21 cellular contexts compared by ENCODE assay signal in genomic region chrX:40508560-40508959, GRCh38.
"Had no signal": no experiment of that assay in that cellular context is flagged by ENCODE, and none has a peak within 500 bp of the region (broad histone marks: within the 10 kb centered on the region; RNA-seq: fewer than 3 reads in every experiment).

No MANE protein-coding gene starts in this region.

- H3K4me1 Mint-ChIP-seq: activated naive CD4-positive, alpha-beta T cell treated with anti-CD3 and anti-CD28 coated beads, Interleukin-2, amount 50 U/mL, for 24 hours; T-cell had no signal

- H3K36me3 ChIP-seq: left ventricle myocardium inferior, prostate gland, thoracic aorta had no signal

- H3K27me3 Mint-ChIP-seq: activated naive CD4-positive, alpha-beta T cell treated with anti-CD3 and anti-CD28 coated beads, Interleukin-2, amount 50 U/mL, for 24 hours; type B pancreatic cell had no signal

- H3K27ac ChIP-seq: foreskin keratinocyte, left ventricle myocardium inferior, prostate gland, thoracic aorta had no signal

- ATAC-seq: activated CD8-positive, alpha-beta T cell treated with anti-CD3 and anti-CD28 coated beads, Interleukin-2, amount 10 ng/mL, durations not matched to agents 7 days and 5 days; foreskin keratinocyte; right cardiac atrium; T-cell had no signal

- DNase-seq: activated CD4-positive, alpha-beta T cell treated with anti-CD3 and anti-CD28 coated beads for 1 hour; activated CD4-positive, alpha-beta T cell treated with anti-CD3 and anti-CD28 coated beads, Interleukin-2, amount 50 U/mL, for 1 hour; activated CD8-positive, alpha-beta T cell treated with anti-CD3 and anti-CD28 coated beads, Interleukin-2, amount 10 ng/mL, durations not matched to agents 7 days and 5 days; activated gamma-delta T cell; aorta; central memory CD4-positive, alpha-beta T cell; effector memory CD4-positive, alpha-beta T cell; foreskin keratinocyte; kidney glomerular epithelial cell; left ventricle myocardium inferior; occipital lobe; right cardiac atrium; stimulated activated CD4-positive, alpha-beta T cell treated with anti-CD3 and anti-CD28 coated beads, Interleukin-4, amount 100 ng/mL, for 24 hours; stimulated activated naive CD4-positive, alpha-beta T cell treated with Interleukin-2 at 50 U/mL for 16 hours; T-cell had no signal

- H3K4me3 ChIP-seq: left ventricle myocardium inferior, prostate gland, thoracic aorta had no signal

- H3K27me3 ChIP-seq: foreskin keratinocyte had no signal

- H3K27ac Mint-ChIP-seq: activated CD8-positive, alpha-beta T cell treated with anti-CD3 and anti-CD28 coated beads, Interleukin-2, amount 10 ng/mL, durations not matched to agents 7 days and 5 days; activated naive CD4-positive, alpha-beta T cell treated with anti-CD3 and anti-CD28 coated beads, Interleukin-2, amount 50 U/mL, for 24 hours; activated T-helper 1 cell treated with anti-CD3 and anti-CD28 coated beads, Interleukin-12 subunit alpha, Interleukin-12 subunit beta, Interleukin-2, Interleukin-4 antibody, amounts not matched to agents 30 ng/mL and 10 ng/mL and 1 ng/mL, durations not matched to agents 14 hours and 24 hours and 36 hours; T-cell; type B pancreatic cell had no signal

- H3K36me3 Mint-ChIP-seq: activated naive CD4-positive, alpha-beta T cell treated with anti-CD3 and anti-CD28 coated beads, Interleukin-2, amount 50 U/mL, for 24 hours; T-cell; type B pancreatic cell had no signal

- H3K9me3 Mint-ChIP-seq: activated naive CD4-positive, alpha-beta T cell treated with anti-CD3 and anti-CD28 coated beads, Interleukin-2, amount 50 U/mL, for 24 hours; activated T-helper 1 cell treated with anti-CD3 and anti-CD28 coated beads, Interleukin-12 subunit alpha, Interleukin-12 subunit beta, Interleukin-2, Interleukin-4 antibody, amounts not matched to agents 30 ng/mL and 10 ng/mL and 1 ng/mL, durations not matched to agents 14 hours and 24 hours and 36 hours; T-cell; type B pancreatic cell had no signal

- H3K9me3 ChIP-seq: left ventricle myocardium inferior, prostate gland, thoracic aorta had no signal

- H3K4me3 Mint-ChIP-seq: activated CD8-positive, alpha-beta T cell treated with anti-CD3 and anti-CD28 coated beads, Interleukin-2, amount 10 ng/mL, durations not matched to agents 7 days and 5 days; activated naive CD4-positive, alpha-beta T cell treated with anti-CD3 and anti-CD28 coated beads, Interleukin-2, amount 50 U/mL, for 24 hours; activated T-helper 1 cell treated with anti-CD3 and anti-CD28 coated beads, Interleukin-12 subunit alpha, Interleukin-12 subunit beta, Interleukin-2, Interleukin-4 antibody, amounts not matched to agents 30 ng/mL and 10 ng/mL and 1 ng/mL, durations not matched to agents 14 hours and 24 hours and 36 hours; nephron; T-cell; type B pancreatic cell had no signal
